ENCODE assay signal across 25 cellular contexts in genomic region chr1:224387943-224388342, GRCh38. TPM values are rescaled to one million over a fixed set of nuclear protein-coding genes. Genes with fewer than 3 reads are reported as not detected.
DNase-seq lines count a peak whose midpoint lies in the region; ATAC-seq and TF ChIP-seq lines count a peak whose summit lies in the region.
"Had no signal": no experiment of that assay in that cellular context is flagged by ENCODE, and none has a peak within 500 bp of the region (broad histone marks: within the 10 kb centered on the region; RNA-seq: fewer than 3 reads in every experiment).

No MANE protein-coding gene starts in this region.

- H3F3A ChIP-seq in smooth muscle cell (ENCODE audit: low read depth) = peaks cover 22% of the 10 kb centered on the region

- peak overlapping the region; percentile 1 for H3K9ac ChIP-seq in smooth muscle cell (ENCODE audit: low read depth)
- H3K9ac ChIP-seq: BLaER1, SK-N-SH had no signal

- WGBS in smooth muscle cell (ENCODE audit: low lambda C conversion rate) = 95% methylated on average over 2 of the region's 2 CpGs

- H3K36me3 Mint-ChIP-seq in T-cell = peaks cover 45% of the 10 kb centered on the region
- peaks cover 57% of the 10 kb centered on the region for H3K36me3 Mint-ChIP-seq in central memory CD8-positive, alpha-beta T cell (ENCODE audit: insufficient read depth)

- H3K4me1 Mint-ChIP-seq in T-cell = peaks cover 36 to 56% (median 41%) of the 10 kb centered on the region in 3 donors
- H3K4me1 Mint-ChIP-seq in central memory CD8-positive, alpha-beta T cell = peaks cover 11% of the 10 kb centered on the region
- H3K4me1 Mint-ChIP-seq: activated B cell treated with CpG ODN at 0.5 μM for 24 hours, memory B cell had no signal

- no peak for ATAC-seq in left ventricle myocardium superior
- ATAC-seq in T-cell (replicated peaks in 1 of 4) = no peak
- no peak for ATAC-seq in central memory CD8-positive, alpha-beta T cell (replicated peaks; ENCODE audit: extremely low read depth, poor library complexity, severe bottlenecking)
- ATAC-seq in GM18505 (IDR thresholded peaks at IDR 0.05; ENCODE audit: unreplicated experiment) = no peak
- ATAC-seq: left colon had no signal

- H3K9me3 ChIP-seq in cardiac muscle cell (ENCODE audit: low read depth) (no peaks in the 10 kb centered on the region), smooth muscle cell (replicated peaks; ENCODE audit: low read depth) (no peaks in the 10 kb centered on the region)
- H3K9me3 ChIP-seq: BLaER1, esophagus squamous epithelium, SK-N-SH, thyroid gland had no signal

- H3K4me2 ChIP-seq in smooth muscle cell = no peak overlapping the region
- H3K4me2 ChIP-seq: BLaER1, SK-N-SH had no signal

- no peak overlapping the region for H2AFZ ChIP-seq in smooth muscle cell (ENCODE audit: low read depth)

- H3K27ac ChIP-seq in cardiac muscle cell = peak overlapping the region; percentile 81
- H3K27ac ChIP-seq in smooth muscle cell (ENCODE audit: low read depth) = peak overlapping the region; percentile 72
- H3K27ac ChIP-seq: BLaER1, esophagus squamous epithelium, thyroid gland had no signal

- H3K4me1 ChIP-seq in cardiac muscle cell (ENCODE audit: low read depth) (peaks cover 13% of the 10 kb centered on the region), smooth muscle cell (ENCODE audit: low read depth) (no peaks in the 10 kb centered on the region)
- H3K4me1 ChIP-seq: BLaER1, thyroid gland had no signal

- DNase-seq in cardiac muscle cell (ENCODE audit: low read depth in 1 of 2, low spot score in 1 of 2) = no peak
- DNase-seq in left ventricle myocardium superior = no peak
- DNase-seq in T-cell = no peak
- DNase-seq in central memory CD8-positive, alpha-beta T cell (ENCODE audit: low spot score in 2 of 2) = no peak
- DNase-seq in smooth muscle cell (lab: John Stamatoyannopoulos, UW; ENCODE audit: unreplicated experiment) = no peak
- DNase-seq in NCI-H524 treated with DMSO at 0.1 percent for 48 hours (lab: John Stamatoyannopoulos, UW) = no peak
- DNase-seq in SW480 (ENCODE audit: low spot score) = no peak
- DNase-seq: ACHN; activated B cell treated with CpG ODN at 0.5 μM for 24 hours; activated CD8-positive, alpha-beta memory T cell treated with anti-CD3 and anti-CD28 coated beads for 24 hours; activated T-cell treated with anti-CD3 and anti-CD28 coated beads, Interleukin-2, amount 50 U/mL, for 4 hours; esophagus squamous epithelium; left colon; NCI-H1092 treated with DMSO at 0.1 percent for 48 hours; NCI-H1930; NCI-H345; retina; stimulated activated CD4-positive, alpha-beta T cell treated with anti-CD3 and anti-CD28 coated beads, Interleukin-4, amount 100 ng/mL, for 24 hours; stimulated activated naive CD4-positive, alpha-beta T cell treated with Interleukin-2 at 50 U/mL for 16 hours; T-helper 9 cell; thyroid gland had no signal

- no peaks in the 10 kb centered on the region for H3K27me3 ChIP-seq in cardiac muscle cell
- no peaks in the 10 kb centered on the region for H3K27me3 ChIP-seq in smooth muscle cell (ENCODE audit: low read depth)
- H3K27me3 ChIP-seq: BLaER1, esophagus squamous epithelium, thyroid gland had no signal

- intact Hi-C loops in left ventricle myocardium superior (cut with micrococcal nuclease) = no loop called here

- POLR2A ChIA-PET in T-cell (lab: Charles Lee) = interaction anchor here (0.6 to 1.6 kb wide), 5 partner anchors 16 to 1474 kb away, joined by 3 to 8 read pairs (median 4); no protein-coding TSS in a partner anchor

- H4K20me1 ChIP-seq in smooth muscle cell (ENCODE audit: low read depth) = peaks cover 36% of the 10 kb centered on the region

- no peak overlapping the region for H3K4me3 Mint-ChIP-seq in T-cell
- H3K4me3 Mint-ChIP-seq in central memory CD8-positive, alpha-beta T cell = no peak overlapping the region
- H3K4me3 Mint-ChIP-seq: activated B cell treated with CpG ODN at 0.5 μM for 24 hours; activated T-cell treated with anti-CD3 and anti-CD28 coated beads, Interleukin-2, amount 50 U/mL, for 4 hours; memory B cell had no signal

- H3K36me3 ChIP-seq in cardiac muscle cell (peaks cover 48% of the 10 kb centered on the region), smooth muscle cell (ENCODE audit: low read depth) (peaks cover 27% of the 10 kb centered on the region)

- H3K4me3 ChIP-seq in cardiac muscle cell (no peak overlapping the region), smooth muscle cell (no peak overlapping the region)
- H3K4me3 ChIP-seq: BLaER1, esophagus squamous epithelium, thyroid gland had no signal

- H3K27ac Mint-ChIP-seq in T-cell = peak overlapping the region; percentile 83 to 86
- peak overlapping the region; percentile 77 for H3K27ac Mint-ChIP-seq in central memory CD8-positive, alpha-beta T cell (ENCODE audit: low read depth)
- H3K27ac Mint-ChIP-seq: activated B cell treated with CpG ODN at 0.5 μM for 24 hours, memory B cell had no signal

- TF ChIP-seq CTCF in cardiac muscle cell (IDR thresholded peaks at IDR 0.05; ENCODE audit: low read depth, low read length) = no peak
- TF ChIP-seq CTCF in smooth muscle cell (IDR thresholded peaks at IDR 0.05; ENCODE audit: borderline replicate concordance, insufficient read depth, poor library complexity, severe bottlenecking) = no peak

- no peaks in the 10 kb centered on the region for H3K79me2 ChIP-seq in smooth muscle cell (ENCODE audit: low read depth)

- H3K27me3 Mint-ChIP-seq in T-cell = no peaks in the 10 kb centered on the region
- no peaks in the 10 kb centered on the region for H3K27me3 Mint-ChIP-seq in central memory CD8-positive, alpha-beta T cell
- H3K27me3 Mint-ChIP-seq: activated B cell treated with CpG ODN at 0.5 μM for 24 hours, memory B cell had no signal

- CTCF ChIA-PET in T-cell (lab: Charles Lee) = interaction anchor here in 1 of 2 donors (1.1 to 1.5 kb wide), 2 partner anchors 10 to 23 kb away, joined by 3 to 7 read pairs; no protein-coding TSS in a partner anchor

- TF ChIP-seq POLR2A in GM18505 (IDR thresholded peaks at IDR 0.05; ENCODE audit: borderline replicate concordance, extremely low read depth, insufficient read depth, insufficient read length) = no peak

- H3K9me3 Mint-ChIP-seq in T-cell = no peaks in the 10 kb centered on the region
- H3K9me3 Mint-ChIP-seq in central memory CD8-positive, alpha-beta T cell = no peaks in the 10 kb centered on the region
- H3K9me3 Mint-ChIP-seq: activated B cell treated with CpG ODN at 0.5 μM for 24 hours; activated T-cell treated with anti-CD3 and anti-CD28 coated beads, Interleukin-2, amount 50 U/mL, for 4 hours; memory B cell had no signal

RNA-seq across cellular contexts. Expression of gene CNIH4, which starts 31.3 kb away (rescaled TPM):
- total RNA-seq in cardiac muscle cell = 15.0 and 24.3 TPM in 2 replicates
- polyA plus RNA-seq in cardiac muscle cell = 69.5 and 80.0 TPM in 2 replicates
- 26.3 TPM for total RNA-seq in left ventricle myocardium superior
- total RNA-seq in T-cell = 10 to 100 TPM; 25.9 to 40.9 (median 38.8) TPM
- 61.4 and 69.5 TPM in 2 replicates for total RNA-seq in smooth muscle cell
- 121 and 125 TPM in 2 replicates for polyA plus RNA-seq in smooth muscle cell

RNA-seq across cellular contexts. Expression of gene WDR26, which starts 46.7 kb away (rescaled TPM):
- total RNA-seq in cardiac muscle cell (42.0 and 62.2 TPM in 2 replicates), left ventricle myocardium superior (62.9 TPM), T-cell (100 to 1,000 TPM in 2 of 5 donors, 10 to 100 TPM in 3; 90.7 to 166 (median 96.3) TPM), smooth muscle cell (79.5 and 81.4 TPM in 2 replicates)
- polyA plus RNA-seq in cardiac muscle cell (14.9 and 15.3 TPM in 2 replicates), smooth muscle cell (8.6 and 12.0 TPM in 2 replicates)

RNA-seq across cellular contexts. Expression of gene NVL, which starts 58.0 kb away (rescaled TPM):
- total RNA-seq in cardiac muscle cell = 32.7 and 33.3 TPM in 2 replicates
- polyA plus RNA-seq in cardiac muscle cell = 24.0 and 27.6 TPM in 2 replicates
- total RNA-seq in left ventricle myocardium superior = 9.5 TPM
- total RNA-seq in T-cell = 10 to 100 TPM; 32.5 to 42.0 (median 37.6) TPM
- 22.1 and 35.4 TPM in 2 replicates for total RNA-seq in smooth muscle cell
- polyA plus RNA-seq in smooth muscle cell = 17.3 and 18.4 TPM in 2 replicates
